22 cellular contexts compared by ENCODE assay signal in genomic region chr7:50937727-50938126, GRCh38.
"Had no signal": no experiment of that assay in that cellular context is flagged by ENCODE, and none has a peak within 500 bp of the region (broad histone marks: within the 10 kb centered on the region; RNA-seq: fewer than 3 reads in every experiment).

No MANE protein-coding gene starts in this region.

- H3K4me1 ChIP-seq: left lung, lower lobe of right lung, right atrium auricular region, spleen, suprapubic skin, tibial artery, vagina had no signal

- DNase-seq: immature natural killer cell; kidney; left colon; left lung; lower lobe of right lung; mammary epithelial cell; mesenchymal stem cell; naive thymus-derived CD4-positive, alpha-beta T cell; ovary; small intestine; spleen; stimulated activated CD4-positive, alpha-beta T cell treated with anti-CD3 and anti-CD28 coated beads, Interleukin-4, amount 100 ng/mL, for 24 hours; stimulated activated naive CD4-positive, alpha-beta T cell; tibial artery had no signal

- H3K27ac ChIP-seq: left lung, lower lobe of right lung, ovary, right atrium auricular region, spleen, suprapubic skin, thoracic aorta, tibial artery, vagina had no signal

- H3K4me3 ChIP-seq: left lung, lower lobe of right lung, ovary, right atrium auricular region, spleen, suprapubic skin, thoracic aorta, tibial artery, vagina had no signal

- H3K36me3 ChIP-seq: left lung, lower lobe of right lung, ovary, right atrium auricular region, spleen, suprapubic skin, thoracic aorta, tibial artery, vagina had no signal

- ATAC-seq: left colon; left lung; lower lobe of right lung; naive thymus-derived CD4-positive, alpha-beta T cell; natural killer cell treated with Interleukin-12 subunit alpha and Interleukin-12 subunit beta and Interleukin-15 and Interleukin-18, amount 100 ng/mL, for 72 hours; sciatic nerve; stimulated activated effector memory CD8-positive, alpha-beta T cell treated with anti-CD3 and anti-CD28 coated beads, Interleukin-12 subunit alpha, Interleukin-12 subunit beta, amount 100 ng/mL, for 72 hours had no signal

- FAIRE-seq: islet of Langerhans, kidney, small intestine had no signal

- H3K9me3 ChIP-seq: lower lobe of right lung, ovary, suprapubic skin, thoracic aorta, tibial artery, vagina had no signal

- H3K27me3 ChIP-seq: left lung, ovary, right atrium auricular region, tibial artery, vagina had no signal
